Comparison of ENCODE assay signal across 23 cellular contexts in the genomic region with DNA sequence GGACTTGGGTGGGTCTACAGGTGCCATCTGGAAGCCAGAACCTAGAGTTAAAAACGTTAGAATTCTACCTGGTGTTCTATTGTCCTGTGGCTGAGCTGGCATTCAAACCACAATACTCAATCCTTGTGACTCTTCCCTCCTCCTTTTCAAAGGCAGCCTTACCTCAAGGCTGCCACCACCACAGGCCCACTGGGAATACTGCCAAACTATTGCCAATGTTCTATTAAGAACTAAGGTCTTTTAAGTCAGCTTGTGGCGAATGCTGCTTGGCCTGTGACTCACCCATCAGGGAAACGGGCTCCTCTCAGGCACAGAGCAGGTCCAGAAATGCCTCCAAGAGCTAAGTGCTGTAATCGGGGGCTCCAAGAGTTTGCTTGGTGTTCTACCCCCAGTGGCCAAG.
"Had no signal": no experiment of that assay in that cellular context is flagged by ENCODE, and none has a peak within 500 bp of the region (broad histone marks: within the 10 kb centered on the region; RNA-seq: fewer than 3 reads in every experiment).

No MANE protein-coding gene starts in this region.

- H3K27me3 Mint-ChIP-seq: memory B cell; naive B cell; natural killer cell treated with Interleukin-12 subunit alpha and Interleukin-12 subunit beta and Interleukin-15 and Interleukin-18, amount 100 ng/mL, for 72 hours; stimulated activated naive CD8-positive, alpha-beta T cell treated with anti-CD3 and anti-CD28 coated beads, Interleukin-15, amount 100 ng/mL, for 72 hours had no signal

- H3K4me3 ChIP-seq: coronary artery, lung, pancreas, right atrium auricular region, smooth muscle cell, thyroid gland had no signal

- H3K9me3 Mint-ChIP-seq: neural crest cell had no signal

- FAIRE-seq: endothelial cell of umbilical vein, frontal cortex, keratinocyte, pancreas had no signal

- H3K4me1 Mint-ChIP-seq: memory B cell; naive B cell; neural crest cell; stimulated activated naive CD8-positive, alpha-beta T cell treated with anti-CD3 and anti-CD28 coated beads, Interleukin-15, amount 100 ng/mL, for 72 hours had no signal

- H3K27ac Mint-ChIP-seq: memory B cell; naive B cell; natural killer cell treated with Interleukin-12 subunit alpha and Interleukin-12 subunit beta and Interleukin-15 and Interleukin-18, amount 100 ng/mL, for 72 hours; stimulated activated naive CD8-positive, alpha-beta T cell treated with anti-CD3 and anti-CD28 coated beads, Interleukin-15, amount 100 ng/mL, for 72 hours had no signal

- H3K4me3 Mint-ChIP-seq: memory B cell; naive B cell; natural killer cell treated with Interleukin-12 subunit alpha and Interleukin-12 subunit beta and Interleukin-15 and Interleukin-18, amount 100 ng/mL, for 72 hours; neural crest cell; stimulated activated naive CD8-positive, alpha-beta T cell treated with anti-CD3 and anti-CD28 coated beads, Interleukin-15, amount 100 ng/mL, for 72 hours had no signal

- H3K4me1 ChIP-seq: pancreas, right atrium auricular region, thyroid gland had no signal

- H3K27ac ChIP-seq: coronary artery, neutrophil, pancreas, right atrium auricular region, thyroid gland had no signal

- H3K9me3 ChIP-seq: neutrophil, pancreas, right atrium auricular region, thyroid gland had no signal

- H3K27me3 ChIP-seq: neutrophil, pancreas, right atrium auricular region, thyroid gland had no signal

- DNase-seq: dermis blood vessel endothelial cell; effector memory CD4-positive, alpha-beta T cell; head of caudate nucleus; naive B cell; pancreas; stimulated activated CD4-positive, alpha-beta T cell treated with anti-CD3 and anti-CD28 coated beads, Interleukin-12 subunit alpha, Interleukin-12 subunit beta, amount 100 ng/mL, for 4 hours; stimulated activated CD4-positive, alpha-beta T cell treated with anti-CD3 and anti-CD28 coated beads, Interleukin-1b, Interleukin-23, amount 100 ng/mL, for 48 hours; stimulated activated CD4-positive, alpha-beta T cell treated with anti-CD3 and anti-CD28 coated beads, Interleukin-4, amount 100 ng/mL, for 1 hour; stimulated activated CD8-positive, alpha-beta memory T cell treated with anti-CD3 and anti-CD28 coated beads, Interleukin-4, amount 100 ng/mL, for 48 hours; stimulated activated naive CD4-positive, alpha-beta T cell; stimulated activated naive CD8-positive, alpha-beta T cell treated with anti-CD3 and anti-CD28 coated beads, Interleukin-15, amount 100 ng/mL, for 72 hours; thyroid gland had no signal

- H3K36me3 Mint-ChIP-seq: memory B cell, naive B cell had no signal

- H3K36me3 ChIP-seq: neutrophil, pancreas, right atrium auricular region, thyroid gland had no signal
